In genomic region chr5:171920765-171921391, GRCh38 we compare ENCODE assay signal across 19 cellular contexts.
"Had no signal": no experiment of that assay in that cellular context is flagged by ENCODE, and none has a peak within 500 bp of the region (broad histone marks: within the 10 kb centered on the region; RNA-seq: fewer than 3 reads in every experiment).

No MANE protein-coding gene starts in this region.

- H3K27me3 ChIP-seq: cardiac muscle cell, dorsolateral prefrontal cortex, gastroesophageal sphincter, left lung, suprapubic skin had no signal

- ATAC-seq: gastroesophageal sphincter; left lung; mucosa of descending colon; right cardiac atrium; stimulated activated naive CD8-positive, alpha-beta T cell treated with anti-CD3 and anti-CD28 coated beads, Interleukin-15, Interleukin-2, amounts not matched to agents 100 U/mL and 50 U/mL, for 24 hours had no signal

- FAIRE-seq: kidney, small intestine had no signal

- H3K9me3 ChIP-seq: gastroesophageal sphincter, mucosa of descending colon, suprapubic skin had no signal

- H3K27ac Mint-ChIP-seq: activated naive CD4-positive, alpha-beta T cell treated with anti-CD3 and anti-CD28 coated beads for 36 hours; activated T-helper 2 cell treated with anti-CD3 and anti-CD28 coated beads, Interferon-gamma antibody, Interleukin-2, Interleukin-4, amounts not matched to agents 10 μg/mL and 5 μg/mL and 100 μg/mL, durations not matched to agents 14 hours and 24 hours and 36 hours had no signal

- DNase-seq: activated CD4-positive, CD25-positive, alpha-beta regulatory T cell treated with anti-CD3 and anti-CD28 coated beads, Interleukin-2, amount 50 U/mL, for 72 hours; activated naive CD4-positive, alpha-beta T cell treated with anti-CD3 and anti-CD28 coated beads for 36 hours; dorsolateral prefrontal cortex; kidney; left lung; mammary epithelial cell; mucosa of descending colon; nephron progenitor cell; right cardiac atrium; small intestine; stimulated activated CD4-positive, alpha-beta T cell treated with anti-CD3 and anti-CD28 coated beads, Interleukin-4, amount 100 ng/mL, for 24 hours; stimulated activated naive CD8-positive, alpha-beta T cell treated with anti-CD3 and anti-CD28 coated beads, Interleukin-15, Interleukin-2, amounts not matched to agents 100 U/mL and 50 U/mL, for 24 hours; T-helper 9 cell; trophoblast cell had no signal

- H3K36me3 ChIP-seq: cardiac muscle cell, gastroesophageal sphincter, left lung, suprapubic skin had no signal

- H3K9me3 Mint-ChIP-seq: activated naive CD4-positive, alpha-beta T cell treated with anti-CD3 and anti-CD28 coated beads for 36 hours; activated T-helper 2 cell treated with anti-CD3 and anti-CD28 coated beads, Interferon-gamma antibody, Interleukin-2, Interleukin-4, amounts not matched to agents 10 μg/mL and 5 μg/mL and 100 μg/mL, durations not matched to agents 14 hours and 24 hours and 36 hours had no signal

- H3K27ac ChIP-seq: cardiac muscle cell, dorsolateral prefrontal cortex, gastroesophageal sphincter, left lung, suprapubic skin had no signal

- H3K27me3 Mint-ChIP-seq: progenitor cell of endocrine pancreas had no signal

- H3K4me3 Mint-ChIP-seq: activated naive CD4-positive, alpha-beta T cell treated with anti-CD3 and anti-CD28 coated beads for 36 hours; nephron progenitor cell had no signal

- H3K4me3 ChIP-seq: cardiac muscle cell, dorsolateral prefrontal cortex, gastroesophageal sphincter, left lung, mucosa of descending colon, suprapubic skin had no signal
